ENCODE assay signal across 5 cellular contexts in the genomic region with DNA sequence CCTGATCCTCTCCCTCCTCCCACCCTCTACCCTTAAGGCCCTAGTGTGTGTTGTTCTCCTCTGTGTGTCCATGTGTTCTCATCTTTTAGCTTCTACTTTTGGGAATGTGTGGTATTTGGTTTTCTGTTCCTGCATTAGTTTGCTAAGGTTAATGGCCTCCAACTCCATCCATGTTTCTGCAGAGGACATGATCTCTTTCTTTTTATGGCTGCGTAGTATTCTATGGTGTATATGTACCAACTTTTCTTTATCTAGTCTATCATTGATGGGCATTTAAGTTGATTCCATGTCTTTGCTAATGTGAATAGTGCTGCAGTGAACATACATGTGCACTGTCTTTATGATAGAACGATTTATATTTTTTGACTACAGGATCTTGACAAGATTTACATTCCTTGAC. TPM values are rescaled to one million over a fixed set of nuclear protein-coding genes. Genes with fewer than 3 reads are reported as not detected.
"Had no signal": no experiment of that assay in that cellular context is flagged by ENCODE, and none has a peak within 500 bp of the region (broad histone marks: within the 10 kb centered on the region; RNA-seq: fewer than 3 reads in every experiment).

No MANE protein-coding gene starts in this region.

RNA-seq across cellular contexts. Expression of gene PPP1R14C, which starts 44.6 kb away (rescaled TPM):
- total RNA-seq: M059J, NCI-H460, RPMI7951, SJSA1 had no signal
- polyA plus RNA-seq: SK-N-SH had no signal
